In the genomic region with DNA sequence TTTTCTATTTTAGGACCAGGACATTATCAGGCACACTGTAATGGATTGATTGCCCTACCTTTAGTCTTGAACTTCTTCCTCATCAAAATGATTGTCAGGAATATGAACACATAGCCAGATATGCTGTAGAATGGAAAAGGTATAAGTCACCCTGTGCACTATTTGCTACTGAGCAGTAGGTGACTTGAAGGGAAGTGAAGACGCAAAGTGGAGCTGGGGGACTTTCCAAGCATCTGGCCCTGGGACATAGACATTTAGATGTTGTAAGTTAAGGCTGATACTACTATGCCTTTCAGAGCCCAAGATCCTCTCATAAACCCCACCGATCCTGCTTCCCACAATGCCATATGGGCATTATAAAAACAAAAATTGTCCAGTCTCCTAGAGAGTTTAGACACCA, we compare ENCODE assay signal across 16 cellular contexts.
"Had no signal": no experiment of that assay in that cellular context is flagged by ENCODE, and none has a peak within 500 bp of the region (broad histone marks: within the 10 kb centered on the region; RNA-seq: fewer than 3 reads in every experiment).

No MANE protein-coding gene starts in this region.

- H3K4me1 Mint-ChIP-seq: T-cell had no signal

- H3K27me3 Mint-ChIP-seq: T-cell had no signal

- DNase-seq: activated CD4-positive, alpha-beta T cell treated with anti-CD3 and anti-CD28 coated beads, Interleukin-2, amount 50 U/mL, for 1 hour; effector CD8-positive, alpha-beta T cell; heart left ventricle; midbrain; nephron progenitor cell; nucleus accumbens; posterior cingulate gyrus; retina; spleen; stimulated activated CD4-positive, alpha-beta T cell treated with anti-CD3 and anti-CD28 coated beads, Interleukin-4, amount 100 ng/mL, for 4 hours; stimulated activated naive CD4-positive, alpha-beta T cell treated with Interleukin-2 at 50 U/mL for 16 hours; T-cell; T-helper 9 cell; thyroid gland had no signal

- H3K27ac Mint-ChIP-seq: nephron progenitor cell had no signal

- H3K4me3 Mint-ChIP-seq: nephron progenitor cell, T-cell had no signal

- H3K9me3 Mint-ChIP-seq: nephron progenitor cell, T-cell had no signal

- ATAC-seq: esophagus mucosa, gastroesophageal sphincter, heart left ventricle, T-cell had no signal
